ENCODE assay signal across 9 cellular contexts in the genomic region with DNA sequence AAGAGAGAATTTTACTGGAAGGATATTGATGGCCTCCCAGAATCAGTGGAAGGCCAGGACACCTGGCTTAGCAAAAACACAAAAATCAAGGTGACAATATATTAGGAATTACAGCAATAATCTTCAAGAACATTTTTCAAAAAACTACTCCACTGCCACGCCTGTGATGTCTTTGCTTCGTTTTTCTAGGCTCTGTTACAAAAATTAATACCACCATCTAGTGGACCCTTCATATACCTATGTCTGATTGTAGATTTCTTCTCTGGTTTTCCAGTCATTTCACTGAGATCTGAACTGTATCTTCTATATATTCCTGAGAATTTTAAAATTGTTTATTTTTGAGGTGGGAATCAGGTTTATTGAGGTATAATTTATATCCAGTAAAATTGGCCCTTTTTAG.
DNase-seq lines count a peak whose midpoint lies in the region; ATAC-seq and TF ChIP-seq lines count a peak whose summit lies in the region.
"Had no signal": no experiment of that assay in that cellular context is flagged by ENCODE, and none has a peak within 500 bp of the region (broad histone marks: within the 10 kb centered on the region; RNA-seq: fewer than 3 reads in every experiment).

No MANE protein-coding gene starts in this region.

- 0 out of 2 replicates have a peak, but pooled peaks have one; percentile 11 for TF ChIP-seq CTCF in LNCaP clone FGC (IDR thresholded peaks at IDR 0.05; ENCODE audit: control insufficient read depth, extremely low read depth, insufficient read depth)
- TF ChIP-seq CTCF in brain microvascular endothelial cell (IDR thresholded peaks at IDR 0.05; ENCODE audit: low read depth, low read length, missing control alignments), result peak; percentile 19

- peaks cover 0 to 5% of the 10 kb centered on the region in 2 donors for H3K9me3 Mint-ChIP-seq in stimulated activated naive CD8-positive, alpha-beta T cell treated with anti-CD3 and anti-CD28 coated beads, Interleukin-15, amount 100 ng/mL, for 72 hours
- H3K9me3 Mint-ChIP-seq: naive thymus-derived CD8-positive, alpha-beta T cell had no signal

- ATAC-seq in stimulated activated naive CD8-positive, alpha-beta T cell treated with anti-CD3 and anti-CD28 coated beads, Interleukin-15, amount 100 ng/mL, for 72 hours, result no peak
- ATAC-seq in stimulated activated naive CD8-positive, alpha-beta T cell treated with anti-CD3 and anti-CD28 coated beads, Interleukin-15, Interleukin-2, amounts not matched to agents 100 U/mL and 50 U/mL, for 24 hours, result no peak
- no peak for ATAC-seq in HG03460 (IDR thresholded peaks at IDR 0.05; ENCODE audit: unreplicated experiment)

- H3K27ac Mint-ChIP-seq in stimulated activated naive CD8-positive, alpha-beta T cell treated with anti-CD3 and anti-CD28 coated beads, Interleukin-15, amount 100 ng/mL, for 72 hours, result peak overlapping the region; percentile 12 to 61

- H3K27me3 ChIP-seq in brain microvascular endothelial cell (replicated peaks), result no peaks in the 10 kb centered on the region

- H3K36me3 ChIP-seq in brain microvascular endothelial cell (replicated peaks), result no peaks in the 10 kb centered on the region

- H3K4me3 ChIP-seq in LNCaP clone FGC (ENCODE audit: low read depth, low read length) (no peak overlapping the region), brain microvascular endothelial cell (ENCODE audit: low read depth, low read length) (no peak overlapping the region)

- no peaks in the 10 kb centered on the region for H3K27me3 Mint-ChIP-seq in stimulated activated naive CD8-positive, alpha-beta T cell treated with anti-CD3 and anti-CD28 coated beads, Interleukin-15, amount 100 ng/mL, for 72 hours
- H3K27me3 Mint-ChIP-seq: naive thymus-derived CD8-positive, alpha-beta T cell had no signal

- DNase-seq in stimulated activated naive CD8-positive, alpha-beta T cell treated with anti-CD3 and anti-CD28 coated beads, Interleukin-15, amount 100 ng/mL, for 72 hours, result no peak
- no peak for DNase-seq in stimulated activated naive CD8-positive, alpha-beta T cell treated with anti-CD3 and anti-CD28 coated beads, Interleukin-15, Interleukin-2, amounts not matched to agents 100 U/mL and 50 U/mL, for 24 hours
- DNase-seq in LNCaP clone FGC (ENCODE audit: low read depth) (no peak), brain microvascular endothelial cell (no peak), NCI-H1436 (lab: John Stamatoyannopoulos, UW) (no peak), NCI-H2171 (lab: John Stamatoyannopoulos, UW) (no peak), anterior cingulate cortex (lab: John Stamatoyannopoulos, UW) (no peak)

- H3K4me3 Mint-ChIP-seq in stimulated activated naive CD8-positive, alpha-beta T cell treated with anti-CD3 and anti-CD28 coated beads, Interleukin-15, amount 100 ng/mL, for 72 hours, result no peak overlapping the region
- H3K4me3 Mint-ChIP-seq: naive thymus-derived CD8-positive, alpha-beta T cell had no signal

- no peak overlapping the region for H3K27ac ChIP-seq in brain microvascular endothelial cell

- in situ Hi-C loops in brain microvascular endothelial cell (cut with HindIII; ENCODE audit: low pct_ligation_motif_present, low sequenced_read_pairs), result no loop called here

- peaks cover 28% of the 10 kb centered on the region for H3K4me1 Mint-ChIP-seq in stimulated activated naive CD8-positive, alpha-beta T cell treated with anti-CD3 and anti-CD28 coated beads, Interleukin-15, amount 100 ng/mL, for 72 hours
